Comparison of ENCODE assay signal across 18 cellular contexts in genomic region chr6:109303149-109303548, GRCh38.
A peak's percentile ranks its signal among the peaks of the same experiment; 100 is the strongest.
DNase-seq lines count a peak whose midpoint lies in the region; ATAC-seq and TF ChIP-seq lines count a peak whose summit lies in the region.
"Had no signal": no experiment of that assay in that cellular context is flagged by ENCODE, and none has a peak within 500 bp of the region (broad histone marks: within the 10 kb centered on the region; RNA-seq: fewer than 3 reads in every experiment).

No MANE protein-coding gene starts in this region.

- H4K20me1 ChIP-seq in IMR-90 (ENCODE audit: insufficient read depth, low read length) = no peaks in the 10 kb centered on the region
- H4K20me1 ChIP-seq: BLaER1 had no signal

- POLR2A ChIA-PET in IMR-90 (lab: Charles Lee; ENCODE audit: unreplicated experiment) = no interaction called here
- POLR2A ChIA-PET in activated CD4-positive, alpha-beta T cell treated with anti-CD3 and anti-CD28 coated beads for 36 hours (lab: Charles Lee) = no interaction called here

- no peak overlapping the region for H3K4me3 ChIP-seq in IMR-90 (ENCODE audit: insufficient read depth, low read depth, low read length)
- no peak overlapping the region for H3K4me3 ChIP-seq in esophagus muscularis mucosa
- no peak overlapping the region for H3K4me3 ChIP-seq in gastrocnemius medialis
- H3K4me3 ChIP-seq in stomach smooth muscle (ENCODE audit: low read length in 2 of 2) = no peak overlapping the region
- H3K4me3 ChIP-seq: A549, BLaER1, GM12878, GM23338 had no signal

- H2AK5ac ChIP-seq in IMR-90 (ENCODE audit: low read depth, low read length) = no peak overlapping the region

- H3K27ac Mint-ChIP-seq in activated CD4-positive, alpha-beta T cell treated with anti-CD3 and anti-CD28 coated beads for 36 hours = no peak overlapping the region
- H3K27ac Mint-ChIP-seq: GM23338 had no signal

- BruUV-seq in IMR-90 (replicated peaks; lab: Mats Ljungman, UMichigan) = no TSS peak

- H2BK15ac ChIP-seq in IMR-90 (ENCODE audit: low read depth, low read length) = no peak overlapping the region

- no peak overlapping the region for H4K8ac ChIP-seq in IMR-90 (ENCODE audit: low read depth in 2 of 2, low read length in 2 of 2)

- CTCF ChIA-PET in IMR-90 (lab: Yijun Ruan, JAX) = no interaction called here
- CTCF ChIA-PET in activated CD4-positive, alpha-beta T cell treated with anti-CD3 and anti-CD28 coated beads for 36 hours (lab: Charles Lee) = interaction anchor here (0.8 kb wide), 1 partner anchor 83 kb away, joined by 3 read pairs; no protein-coding TSS in a partner anchor

- DNase-seq in IMR-90 (no peak), esophagus muscularis mucosa (ENCODE audit: extremely low spot score) (no peak), gastrocnemius medialis (no peak), hippocampal formation (lab: John Stamatoyannopoulos, UW) (no peak), AG20443 (ENCODE audit: low spot score) (no peak)
- no peak for DNase-seq in activated CD4-positive, alpha-beta T cell treated with anti-CD3 and anti-CD28 coated beads for 36 hours
- DNase-seq: Calu3; CD4-positive, CD25-positive, alpha-beta regulatory T cell; DMS 273 treated with DMSO at 0.1 percent for 48 hours; DMS79; H7 had no signal

- H3K4me1 Mint-ChIP-seq in activated CD4-positive, alpha-beta T cell treated with anti-CD3 and anti-CD28 coated beads for 36 hours = peaks cover 33% of the 10 kb centered on the region
- H3K4me1 Mint-ChIP-seq: CD4-positive, CD25-positive, alpha-beta regulatory T cell had no signal

- H3K27me3 Mint-ChIP-seq in activated CD4-positive, alpha-beta T cell treated with anti-CD3 and anti-CD28 coated beads for 36 hours = no peaks in the 10 kb centered on the region

- no peak overlapping the region for H3K9ac ChIP-seq in IMR-90 (ENCODE audit: low read depth, low read length)
- H3K9ac ChIP-seq in stomach smooth muscle (ENCODE audit: low read length in 2 of 2) = no peak overlapping the region

- H2BK120ac ChIP-seq in IMR-90 (ENCODE audit: low read depth, low read length) = no peak overlapping the region

- TF ChIP-seq EP300 in esophagus muscularis mucosa (IDR thresholded peaks at IDR 0.05) = no peak

- H2AFZ ChIP-seq in IMR-90 (replicated peaks; ENCODE audit: low read length, poor library complexity) = no peak overlapping the region
- H2AFZ ChIP-seq: GM23338 had no signal

- no peak overlapping the region for H3K4me2 ChIP-seq in IMR-90 (ENCODE audit: low read depth, low read length)
- H3K4me2 ChIP-seq: A549, GM23338 had no signal

- H2BK20ac ChIP-seq in IMR-90 (ENCODE audit: low read depth, low read length) = no peak overlapping the region

- intact Hi-C loops in IMR-90 (cut with micrococcal nuclease) (no loop called here), esophagus muscularis mucosa (cut with DNase I) (loop anchor here (5.0 kb wide), 1 partner anchor 79 kb away; the partner anchor contains the start of gene CD164), gastrocnemius medialis (cut with DNase I; ENCODE audit: low total_unique reads) (no loop called here)
- intact Hi-C loops in activated CD4-positive, alpha-beta T cell treated with anti-CD3 and anti-CD28 coated beads for 36 hours (cut with DNase I, micrococcal nuclease) = loop anchor here in 1 of 2 experiments (10.0 kb wide), 1 partner anchor 748 kb away; no protein-coding TSS in a partner anchor

- no peak overlapping the region for H3K4me3 Mint-ChIP-seq in activated CD4-positive, alpha-beta T cell treated with anti-CD3 and anti-CD28 coated beads for 36 hours
- H3K4me3 Mint-ChIP-seq: CD4-positive, CD25-positive, alpha-beta regulatory T cell; GM23338 had no signal

- dilution Hi-C loops in IMR-90 (cut with HindIII; ENCODE audit: low sequenced_read_pairs, unreplicated experiment) = no loop called here

- no peaks in the 10 kb centered on the region for H3K36me3 Mint-ChIP-seq in activated CD4-positive, alpha-beta T cell treated with anti-CD3 and anti-CD28 coated beads for 36 hours (ENCODE audit: low read depth)
- H3K36me3 Mint-ChIP-seq: CD4-positive, CD25-positive, alpha-beta regulatory T cell had no signal

- TF ChIP-seq RAD21 in IMR-90 (IDR thresholded peaks at IDR 0.05; ENCODE audit: low read length) = no peak

- no peak overlapping the region for H4K5ac ChIP-seq in IMR-90 (ENCODE audit: low read depth, low read length)

- H3K9me1 ChIP-seq in IMR-90 (ENCODE audit: insufficient read depth, low read length) = no peaks in the 10 kb centered on the region

- H3K23ac ChIP-seq in IMR-90 (ENCODE audit: low read depth, low read length) = no peak overlapping the region

- TF ChIP-seq POLR2A in IMR-90 (IDR thresholded peaks at IDR 0.05; ENCODE audit: low read depth, low read length) (no peak), esophagus muscularis mucosa (IDR thresholded peaks at IDR 0.05; ENCODE audit: low read depth) (no peak), gastrocnemius medialis (IDR thresholded peaks at IDR 0.05) (no peak)

- no peak overlapping the region for H2BK5ac ChIP-seq in IMR-90 (ENCODE audit: low read depth, low read length, poor library complexity, severe bottlenecking)

- H3K27ac ChIP-seq in IMR-90 (ENCODE audit: insufficient read depth, low read length) (no peak overlapping the region), esophagus muscularis mucosa (replicated peaks in 1 of 4) (peak overlapping the region; percentile 68 to 85 (median 82)), gastrocnemius medialis (peak overlapping the region; percentile 71 to 91 (median 84)), stomach smooth muscle (ENCODE audit: low read length) (peak overlapping the region; percentile 67)
- H3K27ac ChIP-seq: A549 had no signal

- H3K14ac ChIP-seq in IMR-90 (replicated peaks; ENCODE audit: low read depth, low read length) = no peak overlapping the region

- no peak overlapping the region for H3K4ac ChIP-seq in IMR-90 (ENCODE audit: low read depth, low read length)

- H3K27me3 ChIP-seq in IMR-90 (ENCODE audit: control insufficient read depth, insufficient read depth, low read length) = peaks cover 28% of the 10 kb centered on the region
- no peaks in the 10 kb centered on the region for H3K27me3 ChIP-seq in esophagus muscularis mucosa
- no peaks in the 10 kb centered on the region for H3K27me3 ChIP-seq in gastrocnemius medialis
- no peaks in the 10 kb centered on the region for H3K27me3 ChIP-seq in stomach smooth muscle (ENCODE audit: control insufficient read depth in 1 of 2, insufficient read depth in 2 of 2, low read length in 2 of 2)
- H3K27me3 ChIP-seq: BLaER1 had no signal

- H3K36me3 ChIP-seq in IMR-90 (ENCODE audit: control insufficient read depth, insufficient read depth, low read length) (no peaks in the 10 kb centered on the region), esophagus muscularis mucosa (no peaks in the 10 kb centered on the region), gastrocnemius medialis (no peaks in the 10 kb centered on the region), stomach smooth muscle (ENCODE audit: control insufficient read depth in 2 of 2, insufficient read depth in 2 of 2, low read length in 2 of 2) (no peaks in the 10 kb centered on the region)
- H3K36me3 ChIP-seq: BLaER1 had no signal

- H2AK9ac ChIP-seq in IMR-90 (replicated peaks; ENCODE audit: low read depth, low read length, poor library complexity) = no peak overlapping the region

- H3K9me3 Mint-ChIP-seq in activated CD4-positive, alpha-beta T cell treated with anti-CD3 and anti-CD28 coated beads for 36 hours (ENCODE audit: low read depth) = no peaks in the 10 kb centered on the region
- H3K9me3 Mint-ChIP-seq: GM23338 had no signal

- H3K79me1 ChIP-seq in IMR-90 (ENCODE audit: low read depth in 1 of 2, low read length in 2 of 2) = no peaks in the 10 kb centered on the region

- ATAC-seq in IMR-90 (ENCODE audit: low read depth) = peak; percentile 51; the same call in 1 of the 2 replicates
- ATAC-seq in gastrocnemius medialis = no peak
- no peak for ATAC-seq in activated CD4-positive, alpha-beta T cell treated with anti-CD3 and anti-CD28 coated beads for 36 hours
- no peak for ATAC-seq in GM21528 (IDR thresholded peaks at IDR 0.05; ENCODE audit: low FRiP score, unreplicated experiment)
- ATAC-seq: A549, GM12878, GM23338, HepG2 had no signal

- 67% methylated on average over 2 of the region's 4 CpGs; no CpG with 5 or more reads in 1 of the 2 experiments for WGBS in IMR-90 (ENCODE audit: extremely low coverage in 2 of 2, insufficient read length in 1 of 2), 2 experiments
- 81% methylated on average over 4 of the region's 4 CpGs for WGBS in esophagus muscularis mucosa

- TF ChIP-seq CTCF in IMR-90 (conservative IDR thresholded peaks at IDR 0.05; ENCODE audit: low read depth, low read length) (no peak), esophagus muscularis mucosa (IDR thresholded peaks at IDR 0.05) (no peak), gastrocnemius medialis (IDR thresholded peaks at IDR 0.05 in 4 of 5, conservative IDR thresholded peaks at IDR 0.05 in 1 of 5) (no peak)

- no peak overlapping the region for H4K91ac ChIP-seq in IMR-90 (ENCODE audit: insufficient read depth, low read depth, low read length)

- H3K9me3 ChIP-seq in IMR-90 (ENCODE audit: control insufficient read depth, insufficient read depth, low read length) (no peaks in the 10 kb centered on the region), esophagus muscularis mucosa (no peaks in the 10 kb centered on the region), gastrocnemius medialis (no peaks in the 10 kb centered on the region), stomach smooth muscle (ENCODE audit: control insufficient read depth in 2 of 2, low read length in 2 of 2) (no peaks in the 10 kb centered on the region)
- H3K9me3 ChIP-seq: A549, BLaER1 had no signal

- H3K4me1 ChIP-seq in IMR-90 (ENCODE audit: control insufficient read depth, insufficient read depth, low read length) (peaks cover 1% of the 10 kb centered on the region; the same call in 1 of the 2 replicates), esophagus muscularis mucosa (peaks cover 43 to 66% (median 64%) of the 10 kb centered on the region in 4 donors), gastrocnemius medialis (peaks cover 43 to 61% of the 10 kb centered on the region in 2 donors), stomach smooth muscle (ENCODE audit: control insufficient read depth, insufficient read depth, low read length) (peaks cover 45% of the 10 kb centered on the region)
- H3K4me1 ChIP-seq: A549 had no signal

- no peak overlapping the region for H3K18ac ChIP-seq in IMR-90 (ENCODE audit: low read depth, low read length)

- in situ Hi-C loops in IMR-90 (cut with MboI; ENCODE audit: low sequenced_read_pairs) (no loop called here), gastrocnemius medialis (cut with MboI; ENCODE audit: low sequenced_read_pairs in 4 of 4) (loop anchor here in 1 of 4 donors (10.0 kb wide), 1 partner anchor 82 kb away; the partner anchor contains the start of gene CD164)

- H3K56ac ChIP-seq in IMR-90 (ENCODE audit: extremely low read depth, insufficient read depth, low read length) = no peak overlapping the region

TF ChIP-seq in IMR-90, 13 proteins besides CTCF, POLR2A, EP300 and RAD21 (continues in another document):
- TF ChIP-seq, protein P1, sequence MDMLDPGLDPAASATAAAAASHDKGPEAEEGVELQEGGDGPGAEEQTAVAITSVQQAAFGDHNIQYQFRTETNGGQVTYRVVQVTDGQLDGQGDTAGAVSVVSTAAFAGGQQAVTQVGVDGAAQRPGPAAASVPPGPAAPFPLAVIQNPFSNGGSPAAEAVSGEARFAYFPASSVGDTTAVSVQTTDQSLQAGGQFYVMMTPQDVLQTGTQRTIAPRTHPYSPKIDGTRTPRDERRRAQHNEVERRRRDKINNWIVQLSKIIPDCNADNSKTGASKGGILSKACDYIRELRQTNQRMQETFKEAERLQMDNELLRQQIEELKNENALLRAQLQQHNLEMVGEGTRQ (IDR thresholded peaks at IDR 0.05; ENCODE audit: low read depth, low read length) = no peak
